Comparison of ENCODE assay signal across 8 cellular contexts in the genomic region with DNA sequence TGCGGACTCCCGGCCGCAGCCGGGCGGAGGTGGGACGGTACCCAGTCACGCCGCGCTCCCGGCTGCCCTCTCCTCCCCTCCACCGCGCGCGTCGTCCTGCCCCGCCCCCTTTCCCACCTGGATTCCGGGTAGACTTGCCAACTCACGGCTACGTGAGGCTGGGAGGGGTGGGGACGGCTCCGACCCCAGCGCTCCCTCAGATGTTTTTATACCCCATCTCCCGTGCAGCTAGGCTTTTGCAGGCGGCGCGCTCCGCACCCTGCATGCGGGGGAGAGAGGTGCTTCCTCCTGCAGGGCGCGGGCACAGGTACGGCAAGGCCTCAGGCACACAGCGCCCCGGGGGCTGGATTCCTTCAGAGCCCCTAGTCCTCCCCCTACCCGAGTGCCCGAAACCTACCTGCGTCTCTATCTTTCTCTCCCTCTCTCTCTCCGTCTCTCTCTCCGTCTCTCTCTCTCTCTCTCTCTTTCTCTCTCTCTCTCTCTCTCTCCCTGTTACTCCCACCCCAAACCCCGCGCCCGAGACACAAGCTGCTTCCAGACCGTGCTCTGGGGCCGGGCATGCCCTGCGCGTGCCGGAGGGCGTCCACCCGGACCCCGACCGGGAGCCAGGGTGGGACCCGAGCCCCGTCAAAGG. TPM values are rescaled to one million over a fixed set of nuclear protein-coding genes. Genes with fewer than 3 reads are reported as not detected.
DNase-seq lines count a peak whose midpoint lies in the region; ATAC-seq and TF ChIP-seq lines count a peak whose summit lies in the region.

No MANE protein-coding gene starts in this region.

- in situ Hi-C loops in GM23248 (cut with MboI) = no loop called here

- no peaks in the 10 kb centered on the region for H3F3A ChIP-seq in GM23248 (ENCODE audit: insufficient read depth)

- H3K4me3 ChIP-seq in GM23248 (peak overlapping the region; percentile 51; the same call in 1 of the 2 replicates), muscle layer of colon (ENCODE audit: low read depth in 1 of 2, low read length in 2 of 2) (peak overlapping the region; percentile 42 to 47), Karpas-422 (ENCODE audit: low read length) (no peak overlapping the region), foreskin fibroblast (ENCODE audit: low read depth in 1 of 2, low read length in 2 of 2) (no peak overlapping the region)

- H2AFZ ChIP-seq in GM23248 (no peak overlapping the region), Karpas-422 (ENCODE audit: low read length) (no peak overlapping the region)

- H3K4me3 Mint-ChIP-seq in chondrocyte (ENCODE audit: unreplicated experiment) = peak overlapping the region; percentile 77

- H3K79me2 ChIP-seq in GM23248 (ENCODE audit: insufficient read depth) (no peaks in the 10 kb centered on the region), Karpas-422 (ENCODE audit: low read length) (no peaks in the 10 kb centered on the region)

- H3K9ac ChIP-seq in GM23248 = no peak overlapping the region
- H3K9ac ChIP-seq in muscle layer of colon (ENCODE audit: low read length) = no peak overlapping the region
- H3K9ac ChIP-seq in Karpas-422 (ENCODE audit: low read length) = no peak overlapping the region

- no peak for TF ChIP-seq CTCF in RWPE1 (conservative IDR thresholded peaks at IDR 0.05; ENCODE audit: low read depth)
- no peak for TF ChIP-seq CTCF in chondrocyte (IDR thresholded peaks at IDR 0.05)
- no peak for TF ChIP-seq CTCF in foreskin fibroblast (IDR thresholded peaks at IDR 0.05; ENCODE audit: low read depth, low read length)

- H3K4me1 Mint-ChIP-seq in chondrocyte (ENCODE audit: low read depth) = peaks cover 39% of the 10 kb centered on the region

- H4K20me1 ChIP-seq in GM23248 (ENCODE audit: insufficient read depth) (no peaks in the 10 kb centered on the region), Karpas-422 (ENCODE audit: insufficient read depth, low read depth, low read length) (no peaks in the 10 kb centered on the region)

- H3K27ac ChIP-seq in GM23248 (no peak overlapping the region), RWPE1 (peak overlapping the region; percentile 90), muscle layer of colon (ENCODE audit: low read depth, low read length) (no peak overlapping the region), Karpas-422 (ENCODE audit: low read length) (no peak overlapping the region)

- H3K27me3 ChIP-seq in GM23248 (replicated peaks; ENCODE audit: insufficient read depth) (peaks cover 38% of the 10 kb centered on the region), muscle layer of colon (ENCODE audit: control insufficient read depth in 1 of 2, insufficient read depth in 2 of 2, low read length in 2 of 2) (peaks cover 16 to 44% of the 10 kb centered on the region in 2 donors), Karpas-422 (ENCODE audit: low read length) (no peaks in the 10 kb centered on the region)

- no peak for DNase-seq in GM23248
- peak; percentile 45 for DNase-seq in RWPE1 (ENCODE audit: low spot score)
- DNase-seq in chondrocyte (ENCODE audit: low spot score) = no peak
- DNase-seq in Karpas-422 = no peak
- no peak for DNase-seq in foreskin fibroblast

- CTCF ChIA-PET in RWPE1 (lab: Yijun Ruan, JAX) = interaction anchor here (0.6 kb wide), 1 partner anchor 103 kb away, joined by 4 read pairs; no protein-coding TSS in a partner anchor

- H3K27ac Mint-ChIP-seq in chondrocyte (ENCODE audit: unreplicated experiment) = no peak overlapping the region

- H3K9me3 Mint-ChIP-seq in chondrocyte (ENCODE audit: low read depth) = no peaks in the 10 kb centered on the region

- peaks cover 12% of the 10 kb centered on the region; the same call in 1 of the 2 replicates for H3K4me1 ChIP-seq in GM23248 (ENCODE audit: insufficient read depth)
- peaks cover 32% of the 10 kb centered on the region for H3K4me1 ChIP-seq in muscle layer of colon (ENCODE audit: insufficient read depth, low read length)
- H3K4me1 ChIP-seq in Karpas-422 (ENCODE audit: low read length) = peaks cover 11% of the 10 kb centered on the region

- POLR2A ChIA-PET in RWPE1 (lab: Yijun Ruan, JAX; ENCODE audit: low non-redundant PET) = no interaction called here

- ATAC-seq in HG02759 (IDR thresholded peaks at IDR 0.05; ENCODE audit: unreplicated experiment) = no peak
- no peak for ATAC-seq in HG02588 (IDR thresholded peaks at IDR 0.05; ENCODE audit: unreplicated experiment)

- no peaks in the 10 kb centered on the region for H3K36me3 ChIP-seq in GM23248 (ENCODE audit: low read depth)
- peaks cover 5% of the 10 kb centered on the region for H3K36me3 ChIP-seq in muscle layer of colon (ENCODE audit: insufficient read depth, low read length)
- no peaks in the 10 kb centered on the region for H3K36me3 ChIP-seq in Karpas-422 (ENCODE audit: insufficient read depth, low read length)

- H3K27me3 Mint-ChIP-seq in chondrocyte (ENCODE audit: low read depth) = peaks cover 3% of the 10 kb centered on the region

- no peaks in the 10 kb centered on the region for H3K36me3 Mint-ChIP-seq in chondrocyte (ENCODE audit: low read depth)

- H3K9me3 ChIP-seq in GM23248 (ENCODE audit: low read depth) = no peaks in the 10 kb centered on the region
- H3K9me3 ChIP-seq in muscle layer of colon (ENCODE audit: low read length) = no peaks in the 10 kb centered on the region
- H3K9me3 ChIP-seq in Karpas-422 (ENCODE audit: low read length) = no peaks in the 10 kb centered on the region

- WGBS in GM23248 (ENCODE audit: low coverage in 1 of 2, low lambda C conversion rate in 2 of 2, missing lambda C conversion rate in 2 of 2), 2 experiments = 2% methylated on average over 36 to 51 of the region's 52 CpGs

- no peaks in the 10 kb centered on the region for H3K9me2 ChIP-seq in GM23248 (ENCODE audit: insufficient read depth)
- no peaks in the 10 kb centered on the region for H3K9me2 ChIP-seq in Karpas-422 (replicated peaks; ENCODE audit: insufficient read depth, low read length)

- H3K4me2 ChIP-seq in GM23248 (ENCODE audit: unreplicated experiment) = peak overlapping the region; percentile 58
- no peak overlapping the region for H3K4me2 ChIP-seq in Karpas-422 (ENCODE audit: low read depth, low read length, poor library complexity, severe bottlenecking)

RNA-seq across cellular contexts. Expression of gene PDGFB, which starts 1.9 kb away (rescaled TPM):
- total RNA-seq in GM23248 (2014; rRNA removed; shearing (Covaris generic)) = not detected in 2 replicates
- 0.14 and 0.49 TPM in 2 replicates for polyA plus RNA-seq in GM23248 (2016; fragmentation: Nextera tagmentation; extraction: Ambion mirVana)
- 10.5 to 16.9 TPM (median 16.5 TPM) in 3 replicates for total RNA-seq in chondrocyte
- total RNA-seq in Karpas-422 (2014; rRNA removed; shearing (Covaris generic); ENCODE audit: low replicate concordance) = 0.43 and 2.9 TPM in 2 replicates

Comparison
In these comparisons a context has a peak if more than half of its experiments do, and no peak if none do; other contexts are left out.
1. H3K4me3 ChIP-seq: peak in GM23248 (single experiment) and muscle layer of colon (2 of 2); none in Karpas-422 (single experiment) and foreskin fibroblast (0 of 2).